Comparison of ENCODE assay signal across 13 cellular contexts in genomic region chr14:71359823-71360222, GRCh38.
"Had no signal": no experiment of that assay in that cellular context is flagged by ENCODE, and none has a peak within 500 bp of the region (broad histone marks: within the 10 kb centered on the region; RNA-seq: fewer than 3 reads in every experiment).

No MANE protein-coding gene starts in this region.

- H3K36me3 Mint-ChIP-seq: brain had no signal

- DNase-seq: activated CD4-positive, alpha-beta T cell treated with anti-CD3 and anti-CD28 coated beads, Interleukin-2, amount 50 U/mL, for 4 hours; anterior cingulate cortex; central memory CD4-positive, alpha-beta T cell; colonic mucosa; foreskin keratinocyte; mesendoderm; stimulated activated CD8-positive, alpha-beta memory T cell treated with anti-CD3 and anti-CD28 coated beads, Interleukin-4, amount 100 ng/mL, for 48 hours; stomach; T1000 had no signal

- H3K9me3 Mint-ChIP-seq: brain; natural killer cell treated with Interleukin-12 subunit alpha and Interleukin-12 subunit beta and Interleukin-15 and Interleukin-18, amount 100 ng/mL, for 72 hours had no signal

- ATAC-seq: activated CD4-positive, CD25-positive, alpha-beta regulatory T cell treated with anti-CD3 and anti-CD28 coated beads, Interleukin-2, amount 50 U/mL, for 24 hours; foreskin keratinocyte had no signal

- H3K27ac Mint-ChIP-seq: type B pancreatic cell had no signal

- H3K27me3 Mint-ChIP-seq: brain; natural killer cell treated with Interleukin-12 subunit alpha and Interleukin-12 subunit beta and Interleukin-15 and Interleukin-18, amount 100 ng/mL, for 72 hours; type B pancreatic cell had no signal

- H3K4me3 Mint-ChIP-seq: brain; natural killer cell treated with Interleukin-12 subunit alpha and Interleukin-12 subunit beta and Interleukin-15 and Interleukin-18, amount 100 ng/mL, for 72 hours; type B pancreatic cell had no signal
